ENCODE assay signal across 14 cellular contexts in genomic region chr16:87741700-87742415, GRCh38. TPM values are rescaled to one million over a fixed set of nuclear protein-coding genes. Genes with fewer than 3 reads are reported as not detected.
DNase-seq lines count a peak whose midpoint lies in the region; ATAC-seq and TF ChIP-seq lines count a peak whose summit lies in the region.
"Had no signal": no experiment of that assay in that cellular context is flagged by ENCODE, and none has a peak within 500 bp of the region (broad histone marks: within the 10 kb centered on the region; RNA-seq: fewer than 3 reads in every experiment).

No MANE protein-coding gene starts in this region.

- no peaks in the 10 kb centered on the region for H3K9me3 Mint-ChIP-seq in activated naive CD4-positive, alpha-beta T cell treated with anti-CD3 and anti-CD28 coated beads, Interleukin-2, amount 50 U/mL, for 72 hours
- no peaks in the 10 kb centered on the region for H3K9me3 Mint-ChIP-seq in activated naive CD4-positive, alpha-beta T cell treated with anti-CD3 and anti-CD28 coated beads, Interleukin-2, amount 10 ng/mL, durations not matched to agents 7 days and 5 days
- no peaks in the 10 kb centered on the region for H3K9me3 Mint-ChIP-seq in activated T-helper 17 cell treated with anti-CD3 and anti-CD28 coated beads, Interleukin-2, amount 50 U/mL, for 72 hours
- no peaks in the 10 kb centered on the region for H3K9me3 Mint-ChIP-seq in natural killer cell

- no peak overlapping the region for H3K4me3 ChIP-seq in psoas muscle
- H3K4me3 ChIP-seq: A549 had no signal

- peaks cover 0 to 48% of the 10 kb centered on the region in 2 donors for H3K36me3 ChIP-seq in psoas muscle (ENCODE audit: insufficient read depth in 1 of 2, low read depth in 1 of 2)

- intact Hi-C loops in natural killer cell (cut with micrococcal nuclease) (no loop called here), psoas muscle (cut with DNase I) (no loop called here)

- TF ChIP-seq CTCF in natural killer cell (IDR thresholded peaks at IDR 0.05), result no peak
- TF ChIP-seq CTCF in psoas muscle (IDR thresholded peaks at IDR 0.05), result no peak

- no peaks in the 10 kb centered on the region for H3K9me3 ChIP-seq in psoas muscle
- H3K9me3 ChIP-seq: A549, Caco-2 had no signal

- H3K27me3 Mint-ChIP-seq in activated naive CD4-positive, alpha-beta T cell treated with anti-CD3 and anti-CD28 coated beads, Interleukin-2, amount 10 ng/mL, durations not matched to agents 7 days and 5 days, result no peaks in the 10 kb centered on the region
- no peaks in the 10 kb centered on the region for H3K27me3 Mint-ChIP-seq in activated T-helper 17 cell treated with anti-CD3 and anti-CD28 coated beads, Interleukin-2, amount 50 U/mL, for 72 hours
- H3K27me3 Mint-ChIP-seq in natural killer cell (ENCODE audit: low read depth in 2 of 2), result no peaks in the 10 kb centered on the region

- peaks cover 2% of the 10 kb centered on the region for H3K4me1 Mint-ChIP-seq in activated naive CD4-positive, alpha-beta T cell treated with anti-CD3 and anti-CD28 coated beads, Interleukin-2, amount 10 ng/mL, durations not matched to agents 7 days and 5 days
- H3K4me1 Mint-ChIP-seq in activated T-helper 17 cell treated with anti-CD3 and anti-CD28 coated beads, Interleukin-2, amount 50 U/mL, for 72 hours, result peaks cover 14% of the 10 kb centered on the region
- H3K4me1 Mint-ChIP-seq in natural killer cell, result peaks cover 35% of the 10 kb centered on the region in 2 donors

- DNase-seq in activated naive CD4-positive, alpha-beta T cell treated with anti-CD3 and anti-CD28 coated beads, Interleukin-2, amount 50 U/mL, for 72 hours (ENCODE audit: low spot score in 2 of 2), result no peak
- no peak for DNase-seq in activated naive CD4-positive, alpha-beta T cell treated with anti-CD3 and anti-CD28 coated beads, Interleukin-2, amount 10 ng/mL, durations not matched to agents 7 days and 5 days
- no peak for DNase-seq in natural killer cell
- no peak for DNase-seq in stimulated activated CD4-positive, alpha-beta T cell treated with anti-CD3 and anti-CD28 coated beads, Interleukin-1b, Interleukin-23, amount 100 ng/mL, for 48 hours
- DNase-seq in MV-4-11 (lab: John Stamatoyannopoulos, UW), result no peak
- DNase-seq in psoas muscle, result no peak
- DNase-seq: Caco-2, EL, GOT3, KG1, NCI-H1436 had no signal

- WGBS in psoas muscle, 3 donors, result 91 to 93% (median 91%) methylated on average over 16 of the region's 16 CpGs

- H3K4me3 Mint-ChIP-seq in activated naive CD4-positive, alpha-beta T cell treated with anti-CD3 and anti-CD28 coated beads, Interleukin-2, amount 10 ng/mL, durations not matched to agents 7 days and 5 days, result no peak overlapping the region
- H3K4me3 Mint-ChIP-seq in activated T-helper 17 cell treated with anti-CD3 and anti-CD28 coated beads, Interleukin-2, amount 50 U/mL, for 72 hours, result no peak overlapping the region
- peak overlapping the region; percentile 73 for H3K4me3 Mint-ChIP-seq in natural killer cell

- H3K27me3 ChIP-seq in psoas muscle (ENCODE audit: insufficient read depth in 3 of 3, low read length in 2 of 3), result no peaks in the 10 kb centered on the region

- no peak overlapping the region for H3K27ac ChIP-seq in psoas muscle
- H3K27ac ChIP-seq: A549, C4-2B had no signal

- H3K27ac Mint-ChIP-seq in activated naive CD4-positive, alpha-beta T cell treated with anti-CD3 and anti-CD28 coated beads, Interleukin-2, amount 50 U/mL, for 72 hours, result peak overlapping the region; percentile 9 to 37
- H3K27ac Mint-ChIP-seq in activated naive CD4-positive, alpha-beta T cell treated with anti-CD3 and anti-CD28 coated beads, Interleukin-2, amount 10 ng/mL, durations not matched to agents 7 days and 5 days, result no peak overlapping the region
- H3K27ac Mint-ChIP-seq in activated T-helper 17 cell treated with anti-CD3 and anti-CD28 coated beads, Interleukin-2, amount 50 U/mL, for 72 hours, result peak overlapping the region; percentile 37
- peak overlapping the region in 1 of 2 donors; percentile 84 for H3K27ac Mint-ChIP-seq in natural killer cell

- CTCF ChIA-PET in activated naive CD4-positive, alpha-beta T cell treated with anti-CD3 and anti-CD28 coated beads, Interleukin-2, amount 10 ng/mL, durations not matched to agents 7 days and 5 days (lab: Charles Lee), result no interaction called here

- H3K36me3 Mint-ChIP-seq in activated naive CD4-positive, alpha-beta T cell treated with anti-CD3 and anti-CD28 coated beads, Interleukin-2, amount 50 U/mL, for 72 hours, result peaks cover 0 to 10% of the 10 kb centered on the region in 2 donors
- peaks cover 31% of the 10 kb centered on the region for H3K36me3 Mint-ChIP-seq in activated naive CD4-positive, alpha-beta T cell treated with anti-CD3 and anti-CD28 coated beads, Interleukin-2, amount 10 ng/mL, durations not matched to agents 7 days and 5 days
- H3K36me3 Mint-ChIP-seq in activated T-helper 17 cell treated with anti-CD3 and anti-CD28 coated beads, Interleukin-2, amount 50 U/mL, for 72 hours (ENCODE audit: low read depth), result peaks cover 52% of the 10 kb centered on the region
- H3K36me3 Mint-ChIP-seq in natural killer cell, result peaks cover 27% of the 10 kb centered on the region

- no peaks in the 10 kb centered on the region for H3K4me1 ChIP-seq in psoas muscle
- H3K4me1 ChIP-seq: A549, Caco-2 had no signal

- no peak for ATAC-seq in activated naive CD4-positive, alpha-beta T cell treated with anti-CD3 and anti-CD28 coated beads, Interleukin-2, amount 50 U/mL, for 72 hours
- no peak for ATAC-seq in activated T-helper 17 cell treated with anti-CD3 and anti-CD28 coated beads, Interleukin-2, amount 50 U/mL, for 72 hours (replicated peaks)
- ATAC-seq in natural killer cell, result peak; percentile 47 to 73 (median 50)
- no peak for ATAC-seq in psoas muscle
- ATAC-seq: A549 had no signal

RNA-seq across cellular contexts. Expression of gene KLHDC4, which starts 23.9 kb away (rescaled TPM):
- 100 to 1,000 TPM in 1 of 2 donors, 10 to 100 TPM in 1; 75.4 to 114 TPM for total RNA-seq in activated naive CD4-positive, alpha-beta T cell treated with anti-CD3 and anti-CD28 coated beads, Interleukin-2, amount 50 U/mL, for 72 hours
- 100 to 1,000 TPM in 1 of 2 donors, 10 to 100 TPM in 1; 57.8 to 110 TPM for total RNA-seq in activated T-helper 17 cell treated with anti-CD3 and anti-CD28 coated beads, Interleukin-2, amount 50 U/mL, for 72 hours
- 100 to 1,000 TPM; 210 to 311 (median 210) TPM for total RNA-seq in natural killer cell
- total RNA-seq in psoas muscle, result 10 to 100 TPM; 11.1 to 19.7 (median 15.8) TPM
- 10 to 100 TPM in 2 of 3 donors, 1 to 10 TPM in 1; 9.2 to 16.5 (median 10.1) TPM for polyA plus RNA-seq in psoas muscle

Comparison
In these comparisons a context has a peak if more than half of its experiments do, and no peak if none do; other contexts are left out.
1. ATAC-seq: peak in natural killer cell (3 of 3); none in activated naive CD4-positive, alpha-beta T cell treated with anti-CD3 and anti-CD28 coated beads, Interleukin-2, amount 50 U/mL, for 72 hours (0 of 2), activated T-helper 17 cell treated with anti-CD3 and anti-CD28 coated beads, Interleukin-2, amount 50 U/mL, for 72 hours (single experiment) and psoas muscle (0 of 4).